Comparison of ENCODE assay signal across 30 cellular contexts in genomic region chr1:19154876-19155275, GRCh38. TPM values are rescaled to one million over a fixed set of nuclear protein-coding genes. Genes with fewer than 3 reads are reported as not detected.
DNase-seq lines count a peak whose midpoint lies in the region; ATAC-seq and TF ChIP-seq lines count a peak whose summit lies in the region.
"Had no signal": no experiment of that assay in that cellular context is flagged by ENCODE, and none has a peak within 500 bp of the region (broad histone marks: within the 10 kb centered on the region; RNA-seq: fewer than 3 reads in every experiment).

No MANE protein-coding gene starts in this region.

- intact Hi-C loops in left ventricle myocardium inferior (cut with micrococcal nuclease) (no loop called here), cardiac septum (cut with DNase I) (no loop called here)

- no peaks in the 10 kb centered on the region for H3K9me3 ChIP-seq in left ventricle myocardium inferior (replicated peaks)
- H3K9me3 ChIP-seq in mesenchymal stem cell (ENCODE audit: control insufficient read depth, low read length) = no peaks in the 10 kb centered on the region
- H3K9me3 ChIP-seq: ascending aorta, Peyer's patch, right atrium auricular region, thyroid gland had no signal

- no peak overlapping the region for H3K4ac ChIP-seq in mesenchymal stem cell (ENCODE audit: low read depth in 1 of 2, low read length in 2 of 2)

- no peak overlapping the region for H3K9ac ChIP-seq in mesenchymal stem cell (ENCODE audit: low read length)

- WGBS in mesenchymal stem cell = 95% methylated on average over 6 of the region's 7 CpGs

- H3K27me3 ChIP-seq in left ventricle myocardium inferior (ENCODE audit: low read depth) (no peaks in the 10 kb centered on the region), mesenchymal stem cell (ENCODE audit: control insufficient read depth in 1 of 2, insufficient read depth in 1 of 2, low read length in 2 of 2) (no peaks in the 10 kb centered on the region)
- H3K27me3 ChIP-seq: ascending aorta, Peyer's patch, right atrium auricular region, thyroid gland had no signal

- no peak overlapping the region for H2AK5ac ChIP-seq in mesenchymal stem cell (ENCODE audit: low read length, severe bottlenecking)

- H3K18ac ChIP-seq in mesenchymal stem cell (ENCODE audit: low read depth in 1 of 2, low read length in 2 of 2) = no peak overlapping the region

- H2BK12ac ChIP-seq in mesenchymal stem cell (ENCODE audit: low read length in 2 of 2) = no peak overlapping the region

- ATAC-seq in GM21367 (IDR thresholded peaks at IDR 0.05; ENCODE audit: unreplicated experiment) (no peak), GM21360 (IDR thresholded peaks at IDR 0.05; ENCODE audit: unreplicated experiment) (no peak)
- ATAC-seq: left ventricle myocardium superior; stimulated activated naive CD8-positive, alpha-beta T cell treated with anti-CD3 and anti-CD28 coated beads, Interleukin-15, amount 100 ng/mL, for 72 hours had no signal

- H2BK5ac ChIP-seq in mesenchymal stem cell (ENCODE audit: low read depth, low read length, poor library complexity, severe bottlenecking) = no peak overlapping the region

- peaks cover 41% of the 10 kb centered on the region for H3K79me1 ChIP-seq in mesenchymal stem cell (replicated peaks; ENCODE audit: low read length, poor library complexity, severe bottlenecking)

- H4K91ac ChIP-seq in mesenchymal stem cell (ENCODE audit: low read length) = no peak overlapping the region

- no peak overlapping the region for H2BK120ac ChIP-seq in mesenchymal stem cell (ENCODE audit: low read depth, low read length)

- no peak overlapping the region for H3K4me2 ChIP-seq in mesenchymal stem cell (ENCODE audit: low read length, poor library complexity, severe bottlenecking)
- H3K4me2 ChIP-seq: smooth muscle cell had no signal

- no peak overlapping the region for H3K14ac ChIP-seq in mesenchymal stem cell (ENCODE audit: low read length in 2 of 2)

- H3K27ac ChIP-seq in left ventricle myocardium inferior (replicated peaks) (peak overlapping the region; percentile 66), mesenchymal stem cell (ENCODE audit: low read length, poor library complexity, severe bottlenecking) (no peak overlapping the region)
- H3K27ac ChIP-seq: ascending aorta, thyroid gland had no signal

- no peak overlapping the region for H3K23ac ChIP-seq in mesenchymal stem cell (ENCODE audit: low read length in 2 of 2)

- no peak overlapping the region for H2BK15ac ChIP-seq in mesenchymal stem cell (ENCODE audit: low read depth, poor library complexity, severe bottlenecking)

- no peak overlapping the region for H4K8ac ChIP-seq in mesenchymal stem cell (ENCODE audit: low read length)

- peaks cover 37% of the 10 kb centered on the region for H3K4me1 ChIP-seq in left ventricle myocardium inferior
- H3K4me1 ChIP-seq in mesenchymal stem cell (ENCODE audit: control insufficient read depth, insufficient read depth, low read depth, low read length) = no peaks in the 10 kb centered on the region
- H3K4me1 ChIP-seq: ascending aorta, Peyer's patch, thyroid gland had no signal

- TF ChIP-seq CTCF in left ventricle myocardium inferior (IDR thresholded peaks at IDR 0.05; ENCODE audit: borderline replicate concordance) = no peak

- DNase-seq in left ventricle myocardium inferior = no peak
- no peak for DNase-seq in cardiac septum (ENCODE audit: low spot score)
- DNase-seq in NCI-H2227 (lab: John Stamatoyannopoulos, UW; ENCODE audit: unreplicated experiment) = peak; percentile 53
- DNase-seq in dermis blood vessel endothelial cell = peak; percentile 77
- DNase-seq in germinal center (ENCODE audit: low spot score) = no peak
- DNase-seq in mesenchymal stem cell = no peak
- DNase-seq: activated gamma-delta T cell treated with Interleukin-2 at 50 U/mL for 16 hours; activated naive CD8-positive, alpha-beta T cell treated with anti-CD3 and anti-CD28 coated beads, Interleukin-2, amount 10 ng/mL, durations not matched to agents 7 days and 5 days; activated T-cell treated with anti-CD3 and anti-CD28 coated beads, Interleukin-2, amount 50 U/mL, for 1 hour; caudate nucleus; CD4-positive, alpha-beta memory T cell; cortex of kidney; HCEC 1CT; islet precursor cell; Karpas-422; left ventricle myocardium superior; NCI-H1436; NCI-H2171; NCI-H524 treated with DMSO at 0.1 percent for 48 hours; SHP77 treated with DMSO at 0.1 percent for 48 hours; stimulated activated CD4-positive, alpha-beta T cell treated with anti-CD3 and anti-CD28 coated beads, Interleukin-1b, Interleukin-23, amount 100 ng/mL, for 48 hours; stimulated activated naive CD8-positive, alpha-beta T cell treated with anti-CD3 and anti-CD28 coated beads, Interleukin-15, amount 100 ng/mL, for 72 hours; T-helper 9 cell; thyroid gland had no signal

- H3K4me3 ChIP-seq in left ventricle myocardium inferior = no peak overlapping the region
- H3K4me3 ChIP-seq in mesenchymal stem cell (ENCODE audit: insufficient read depth in 1 of 2, low read depth in 1 of 2, low read length in 2 of 2) = no peak overlapping the region
- H3K4me3 ChIP-seq: ascending aorta, Peyer's patch, right atrium auricular region, smooth muscle cell, thyroid gland had no signal

- H3K36me3 ChIP-seq in left ventricle myocardium inferior (peaks cover 100% of the 10 kb centered on the region), mesenchymal stem cell (ENCODE audit: control insufficient read depth in 1 of 2, insufficient read depth in 2 of 2, low read depth in 1 of 2, low read length in 2 of 2) (peaks cover 64 to 100% of the 10 kb centered on the region in 2 experiments)

- no peak overlapping the region for H2AFZ ChIP-seq in mesenchymal stem cell (ENCODE audit: low read depth, low read length)

RNA-seq across cellular contexts. Expression of gene UBR4, which starts 55.2 kb away (rescaled TPM):
- total RNA-seq in left ventricle myocardium inferior (54.3 TPM), cardiac septum (95.7 TPM), dermis blood vessel endothelial cell (95.1 and 172 TPM in 2 replicates)
- polyA plus RNA-seq in mesenchymal stem cell (2013, experiment 1 of 2) = 36.3 TPM
- polyA plus RNA-seq in mesenchymal stem cell (2013, experiment 2 of 2) = 31.6 TPM

Comparison
In these comparisons a context has a peak if more than half of its experiments do, and no peak if none do; other contexts are left out.
1. DNase-seq: peak in NCI-H2227 (single experiment) and dermis blood vessel endothelial cell (single experiment); none in left ventricle myocardium inferior (single experiment), cardiac septum (single experiment), germinal center (single experiment) and mesenchymal stem cell (single experiment).